ENCODE assay signal across 18 cellular contexts in genomic region chr12:32118806-32119205, GRCh38. TPM values are rescaled to one million over a fixed set of nuclear protein-coding genes. Genes with fewer than 3 reads are reported as not detected.
DNase-seq lines count a peak whose midpoint lies in the region; ATAC-seq and TF ChIP-seq lines count a peak whose summit lies in the region.
"Had no signal": no experiment of that assay in that cellular context is flagged by ENCODE, and none has a peak within 500 bp of the region (broad histone marks: within the 10 kb centered on the region; RNA-seq: fewer than 3 reads in every experiment).

No MANE protein-coding gene starts in this region.

- intact Hi-C loops in MCF 10A (cut with micrococcal nuclease): loop anchor here (10.0 kb wide), 1 partner anchor 336 kb away; no protein-coding TSS in a partner anchor
- intact Hi-C loops in breast epithelium (cut with DNase I; ENCODE audit: low total_unique reads): loop anchor here (2.0 kb wide), 1 partner anchor 14 kb away; no protein-coding TSS in a partner anchor

- no peak for ATAC-seq in HG03378 (IDR thresholded peaks at IDR 0.05; ENCODE audit: unreplicated experiment)
- ATAC-seq: GM12878 had no signal

- no peaks in the 10 kb centered on the region for H3K27me3 ChIP-seq in breast epithelium
- no peaks in the 10 kb centered on the region for H3K27me3 ChIP-seq in HUES64 (ENCODE audit: insufficient read depth, low read length)

- H3K4me3 ChIP-seq in breast epithelium (no peak overlapping the region), HUES64 (ENCODE audit: low read length) (no peak overlapping the region)
- H3K4me3 ChIP-seq: GM12878 had no signal

- H3K36me3 ChIP-seq in breast epithelium (no peaks in the 10 kb centered on the region), HUES64 (ENCODE audit: insufficient read depth, low read length) (peaks cover 6% of the 10 kb centered on the region; the same call in 1 of the 2 replicates)

- TF ChIP-seq CTCF in MCF 10A (IDR thresholded peaks at IDR 0.05; ENCODE audit: unreplicated experiment) (no peak), breast epithelium (IDR thresholded peaks at IDR 0.05) (no peak), nephron progenitor cell (IDR thresholded peaks at IDR 0.05) (no peak)

- no TSS peak for BruUV-seq in MCF 10A (replicated peaks; lab: Mats Ljungman, UMichigan)

- TF ChIP-seq POLR2A in breast epithelium (IDR thresholded peaks at IDR 0.05): no peak

- H3K9me3 Mint-ChIP-seq in MCF 10A (ENCODE audit: unreplicated experiment) (no peaks in the 10 kb centered on the region), nephron progenitor cell (no peaks in the 10 kb centered on the region)
- H3K9me3 Mint-ChIP-seq: CD4-positive, alpha-beta memory T cell; HFFc6 had no signal

- POLR2A ChIA-PET in MCF 10A (lab: Yijun Ruan, JAX): no interaction called here

- H3K4me1 ChIP-seq in breast epithelium (no peaks in the 10 kb centered on the region), HUES64 (ENCODE audit: insufficient read depth, low read length) (peaks cover 38% of the 10 kb centered on the region)

- no peaks in the 10 kb centered on the region for H3K36me3 Mint-ChIP-seq in MCF 10A (ENCODE audit: insufficient read depth, unreplicated experiment)
- peaks cover 22% of the 10 kb centered on the region for H3K36me3 Mint-ChIP-seq in nephron progenitor cell (ENCODE audit: low read depth)

- peak overlapping the region; percentile 58 for H3K27ac Mint-ChIP-seq in MCF 10A (ENCODE audit: low read depth, unreplicated experiment)
- H3K27ac Mint-ChIP-seq in nephron progenitor cell: peak overlapping the region; percentile 61
- H3K27ac Mint-ChIP-seq: HFFc6 had no signal

- H3K9me3 ChIP-seq in breast epithelium (no peaks in the 10 kb centered on the region), HUES64 (ENCODE audit: insufficient read depth, low read depth, low read length) (no peaks in the 10 kb centered on the region)
- H3K9me3 ChIP-seq: SK-N-SH had no signal

- DNase-seq in MCF 10A (ENCODE audit: unreplicated experiment) (no peak), breast epithelium (ENCODE audit: low spot score in 2 of 2) (no peak), cerebellar cortex (ENCODE audit: low spot score) (peak; percentile 52), nephron progenitor cell (no peak), AG20443 (ENCODE audit: low spot score) (no peak)
- no peak for DNase-seq in effector CD4-positive, alpha-beta T cell
- DNase-seq: CD4-positive, alpha-beta memory T cell; HFFc6; NCI-H1105; NCI-H2081 treated with DMSO at 0.1 percent for 48 hours; NCI-H510A treated with DMSO at 0.1 percent for 48 hours; NCI-H82; OCI-M1; SHP77 treated with DMSO at 0.1 percent for 48 hours; SK-N-SH had no signal

- H3K27ac ChIP-seq in breast epithelium (no peak overlapping the region), HUES64 (ENCODE audit: low read depth, low read length) (peak overlapping the region; percentile 90)

- H3K4me3 Mint-ChIP-seq in MCF 10A (ENCODE audit: unreplicated experiment): no peak overlapping the region
- H3K4me3 Mint-ChIP-seq in nephron progenitor cell: no peak overlapping the region
- H3K4me3 Mint-ChIP-seq: CD4-positive, alpha-beta memory T cell; HFFc6 had no signal

- H3K9ac ChIP-seq in HUES64 (ENCODE audit: low read depth, low read length): no peak overlapping the region
- H3K9ac ChIP-seq: SK-N-SH had no signal

- CTCF ChIA-PET in MCF 10A (lab: Yijun Ruan, JAX): interaction anchor here (0.6 kb wide), 1 partner anchor 16 kb away, joined by 4 read pairs; no protein-coding TSS in a partner anchor

- H3K4me1 Mint-ChIP-seq in MCF 10A (ENCODE audit: insufficient read depth, unreplicated experiment) (peaks cover 21% of the 10 kb centered on the region), nephron progenitor cell (peaks cover 35% of the 10 kb centered on the region)

- H3K27me3 Mint-ChIP-seq in MCF 10A (ENCODE audit: insufficient read depth, unreplicated experiment): no peaks in the 10 kb centered on the region
- H3K27me3 Mint-ChIP-seq in nephron progenitor cell (ENCODE audit: low read depth, poor library complexity): no peaks in the 10 kb centered on the region
- H3K27me3 Mint-ChIP-seq: CD4-positive, alpha-beta memory T cell had no signal

- WGBS in HUES64: 89% methylated on average over 5 of the region's 5 CpGs

RNA-seq across cellular contexts. Expression of gene BICD1, which starts 12.2 kb away (rescaled TPM):
- 39.9 and 49.3 TPM in 2 replicates for total RNA-seq in MCF 10A (2022)
- 10 to 100 TPM in 2 of 3 donors, 1 to 10 TPM in 1; 7.2 to 31.5 (median 18.4) TPM for total RNA-seq in breast epithelium
- 30.6 TPM for polyA plus RNA-seq in HUES64 (2013, experiment 1 of 2)
- polyA plus RNA-seq in HUES64 (2013, experiment 2 of 2): 31.1 TPM
